Comparison of ENCODE assay signal across 16 cellular contexts in the genomic region with DNA sequence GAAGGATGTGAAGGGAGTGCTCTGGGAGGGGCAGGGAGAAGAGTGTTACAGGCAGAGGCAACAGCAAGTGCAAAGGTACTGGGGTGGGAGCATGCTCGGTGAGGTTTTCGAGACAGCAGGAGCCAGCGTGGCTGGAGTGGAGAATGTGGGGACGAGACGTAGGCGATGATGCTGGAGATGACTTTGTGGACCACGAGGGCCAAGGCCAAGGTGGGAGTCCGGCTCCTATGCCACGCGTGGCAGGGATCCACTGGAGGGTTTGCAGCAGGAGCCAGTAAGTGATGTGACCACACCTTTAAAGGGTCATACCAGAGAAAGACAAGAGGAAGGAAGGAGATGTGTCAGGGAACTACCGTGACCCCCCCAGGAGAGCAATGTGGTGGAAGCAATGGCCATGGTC. TPM values are rescaled to one million over a fixed set of nuclear protein-coding genes. Genes with fewer than 3 reads are reported as not detected.
DNase-seq lines count a peak whose midpoint lies in the region; ATAC-seq, FAIRE-seq and TF ChIP-seq lines count a peak whose summit lies in the region.
"Had no signal": no experiment of that assay in that cellular context is flagged by ENCODE, and none has a peak within 500 bp of the region (broad histone marks: within the 10 kb centered on the region; RNA-seq: fewer than 3 reads in every experiment).

No MANE protein-coding gene starts in this region.

- H3K79me2 ChIP-seq in HepG2 (ENCODE audit: insufficient read depth, low read length) = no peaks in the 10 kb centered on the region

- ATAC-seq in WTC11 (no peak), HepG2 (no peak), HG03520 (IDR thresholded peaks at IDR 0.05; ENCODE audit: unreplicated experiment) (no peak)
- ATAC-seq: left lobe of liver; stimulated activated naive B cell treated with anti-CD40 and anti-IgM and Interleukin-4, amounts not matched to agents 10 μg/mL and 1 μg/mL and 100 μg/mL, for 72 hours had no signal

- H3K9me3 ChIP-seq in HepG2 (ENCODE audit: low read length) (no peaks in the 10 kb centered on the region), suprapubic skin (no peaks in the 10 kb centered on the region)

- peak; percentile 58 for DNase-seq in activated effector memory CD4-positive, alpha-beta T cell treated with anti-CD3 and anti-CD28 coated beads, Interleukin-2, amount 50 U/mL, for 16 hours
- no peak for DNase-seq in activated effector memory CD4-positive, alpha-beta T cell treated with Interleukin-2 at 50 U/mL for 16 hours
- DNase-seq in WTC11 (ENCODE audit: low spot score) (no peak), HepG2 (ENCODE audit: low spot score) (no peak), suprapubic skin (ENCODE audit: low spot score in 2 of 2) (peak; percentile 62 to 67), NCI-H187 (lab: John Stamatoyannopoulos, UW) (no peak)
- no peak for DNase-seq in stimulated activated CD4-positive, alpha-beta T cell treated with anti-CD3 and anti-CD28 coated beads, Interleukin-4, amount 100 ng/mL, for 4 hours
- DNase-seq: activated CD4-positive, CD25-positive, alpha-beta regulatory T cell; NCI-H1436; NCI-H2171 treated with DMSO at 0.1 percent for 48 hours; SIG-M5; stimulated activated naive B cell treated with anti-CD40 and anti-IgM and Interleukin-4, amounts not matched to agents 10 μg/mL and 1 μg/mL and 100 μg/mL, for 72 hours had no signal

- H3K4me2 ChIP-seq in HepG2 (ENCODE audit: low read depth, low read length) = no peak overlapping the region

- FAIRE-seq in HepG2 (lab: Jason Lieb, UNC) = no peak
- FAIRE-seq: A204.1 had no signal

- H3K9ac ChIP-seq in HepG2 (ENCODE audit: insufficient read depth, low read depth, low read length) = no peak overlapping the region

- intact Hi-C loops in HepG2 (cut with micrococcal nuclease; ENCODE audit: unreplicated experiment) = no loop called here

- TF ChIP-seq RAD21 in HepG2 (CRISPR knock-in tag; IDR thresholded peaks at IDR 0.05) = no peak

- H3K4me3 ChIP-seq in HepG2 (replicated peaks in 1 of 3; ENCODE audit: insufficient read depth in 1 of 3, low read depth in 2 of 3, low read length in 3 of 3) (no peak overlapping the region), suprapubic skin (no peak overlapping the region)

- H3K27me3 ChIP-seq in HepG2 (ENCODE audit: control insufficient read depth in 1 of 2, insufficient read depth in 2 of 2, low read length in 2 of 2) (peaks cover 3 to 12% of the 10 kb centered on the region in 2 experiments; a peak in 4 of 5 replicates), suprapubic skin (peaks cover 9% of the 10 kb centered on the region)

- no peaks in the 10 kb centered on the region for H4K20me1 ChIP-seq in HepG2 (ENCODE audit: insufficient read depth, low read length)

- H3K4me1 ChIP-seq in HepG2 (ENCODE audit: insufficient read depth, low read length) (no peaks in the 10 kb centered on the region), suprapubic skin (peaks cover 17% of the 10 kb centered on the region)

- no peak overlapping the region for H3K27ac ChIP-seq in HepG2 (ENCODE audit: extremely low read length, insufficient read depth, low read length)
- no peak overlapping the region for H3K27ac ChIP-seq in suprapubic skin

- in situ Hi-C loops in HepG2 (cut with HindIII; ENCODE audit: extremely low pct_ligation_motif_present, low pct_unique_long_range_greater_than_20kb) = no loop called here

- H3K4me3 Mint-ChIP-seq in WTC11 = no peak overlapping the region
- H3K4me3 Mint-ChIP-seq: activated T-helper 1 cell treated with anti-CD3 and anti-CD28 coated beads, Interleukin-12 subunit alpha, Interleukin-12 subunit beta, Interleukin-2, Interleukin-4 antibody, amounts not matched to agents 30 ng/mL and 10 ng/mL and 1 ng/mL, durations not matched to agents 14 hours and 24 hours and 36 hours; stimulated activated naive B cell treated with anti-CD40 and anti-IgM and Interleukin-4, amounts not matched to agents 10 μg/mL and 1 μg/mL and 100 μg/mL, for 72 hours had no signal

- H3K27ac Mint-ChIP-seq in WTC11 = peak overlapping the region; percentile 57; the same call in 1 of the 2 replicates
- H3K27ac Mint-ChIP-seq: activated T-helper 1 cell treated with anti-CD3 and anti-CD28 coated beads, Interleukin-12 subunit alpha, Interleukin-12 subunit beta, Interleukin-2, Interleukin-4 antibody, amounts not matched to agents 30 ng/mL and 10 ng/mL and 1 ng/mL, durations not matched to agents 14 hours and 24 hours and 36 hours; stimulated activated naive B cell treated with anti-CD40 and anti-IgM and Interleukin-4, amounts not matched to agents 10 μg/mL and 1 μg/mL and 100 μg/mL, for 72 hours had no signal

- H2AFZ ChIP-seq in HepG2 (ENCODE audit: low read length) = no peak overlapping the region

- no peak for TF ChIP-seq POLR2A in HepG2 (IDR thresholded peaks at IDR 0.05; ENCODE audit: insufficient read depth in 1 of 2, low read depth in 2 of 2, low read length in 2 of 2)
- TF ChIP-seq POLR2A in suprapubic skin (IDR thresholded peaks at IDR 0.05) = no peak

- no peak for TF ChIP-seq CTCF in WTC11 (IDR thresholded peaks at IDR 0.05)
- no peak for TF ChIP-seq CTCF in HepG2 (CRISPR knock-in tag; IDR thresholded peaks at IDR 0.05)
- no peak for TF ChIP-seq CTCF in suprapubic skin (IDR thresholded peaks at IDR 0.05)

- BruUV-seq in HepG2 (replicated peaks; lab: Mats Ljungman, UMichigan) = no TSS peak

- H3K27me3 Mint-ChIP-seq in WTC11 (ENCODE audit: low read depth) = no peaks in the 10 kb centered on the region

- H3K36me3 Mint-ChIP-seq in WTC11 = peaks cover 22% of the 10 kb centered on the region
- H3K36me3 Mint-ChIP-seq: stimulated activated naive B cell treated with anti-CD40 and anti-IgM and Interleukin-4, amounts not matched to agents 10 μg/mL and 1 μg/mL and 100 μg/mL, for 72 hours had no signal

- TF ChIP-seq EP300 in HepG2 (IDR thresholded peaks at IDR 0.05; ENCODE audit: low read depth in 2 of 2, low read length in 2 of 2) (no peak), HepG2 (CRISPR knock-in tag; IDR thresholded peaks at IDR 0.05; ENCODE audit: borderline replicate concordance) (no peak), suprapubic skin (IDR thresholded peaks at IDR 0.05) (no peak)

- no peaks in the 10 kb centered on the region for H3K36me3 ChIP-seq in HepG2 (replicated peaks in 1 of 2; ENCODE audit: control insufficient read depth in 1 of 2, insufficient read depth in 2 of 2, low read length in 2 of 2)
- no peaks in the 10 kb centered on the region for H3K36me3 ChIP-seq in suprapubic skin

- WGBS in HepG2 (ENCODE audit: low lambda C conversion rate) = 71% methylated on average over 11 of the region's 11 CpGs
- 82% methylated on average over 11 of the region's 11 CpGs for WGBS in suprapubic skin

- POLR2A ChIA-PET in WTC11 (lab: Charles Lee) (no interaction called here), HepG2 (lab: Yijun Ruan, JAX) (no interaction called here)

- CTCF ChIA-PET in WTC11 (lab: Charles Lee) (interaction anchor here (1.5 to 3.1 kb wide), 2 partner anchors 19 to 48 kb away, joined by 9 to 15 read pairs; no protein-coding TSS in a partner anchor), HepG2 (lab: Yijun Ruan, JAX; ENCODE audit: low intra/inter-chr PET ratio, low total read pairs) (no interaction called here)

- H3K9me3 Mint-ChIP-seq in WTC11 = peaks cover 16% of the 10 kb centered on the region

- peaks cover 23% of the 10 kb centered on the region for H3K4me1 Mint-ChIP-seq in WTC11
- H3K4me1 Mint-ChIP-seq: stimulated activated naive B cell treated with anti-CD40 and anti-IgM and Interleukin-4, amounts not matched to agents 10 μg/mL and 1 μg/mL and 100 μg/mL, for 72 hours had no signal

TF ChIP-seq in WTC11, 78 proteins besides CTCF, POLR2A, EP300 and RAD21:
- no peak for TF ChIP-seq TEAD1 (CRISPR knock-in tag; IDR thresholded peaks at IDR 0.05)
- 0 out of 2 replicates have a peak, but pooled peaks have one; percentile 6 for TF ChIP-seq GTF2I (CRISPR knock-in tag; conservative IDR thresholded peaks at IDR 0.05)

TF ChIP-seq in HepG2, 621 proteins besides CTCF, POLR2A, EP300 and RAD21:
- TF ChIP-seq ZMYM3 (CRISPR knock-in tag; IDR thresholded peaks at IDR 0.05) (peak; percentile 44; the same call in 1 of the 2 replicates), ZNF652 (CRISPR knock-in tag; IDR thresholded peaks at IDR 0.05; ENCODE audit: borderline replicate concordance, low read depth) (no peak), RFX5 (IDR thresholded peaks at IDR 0.05; ENCODE audit: low read depth, low read length) (no peak), NRL (CRISPR knock-in tag; IDR thresholded peaks at IDR 0.05; ENCODE audit: borderline replicate concordance) (0 out of 2 replicates have a peak, but pooled peaks have one; percentile 50)
- TF ChIP-seq, protein P1, sequence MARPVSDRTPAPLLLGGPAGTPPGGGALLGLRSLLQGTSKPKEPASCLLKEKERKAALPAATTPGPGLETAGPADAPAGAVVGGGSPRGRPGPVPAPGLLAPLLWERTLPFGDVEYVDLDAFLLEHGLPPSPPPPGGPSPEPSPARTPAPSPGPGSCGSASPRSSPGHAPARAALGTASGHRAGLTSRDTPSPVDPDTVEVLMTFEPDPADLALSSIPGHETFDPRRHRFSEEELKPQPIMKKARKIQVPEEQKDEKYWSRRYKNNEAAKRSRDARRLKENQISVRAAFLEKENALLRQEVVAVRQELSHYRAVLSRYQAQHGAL (CRISPR knock-in tag; IDR thresholded peaks at IDR 0.05; ENCODE audit: not compliant biosample characterization) = no peak

RNA-seq across cellular contexts. Expression of a gene that starts 7.3 kb away (rescaled TPM):
- total RNA-seq in WTC11 (2021) (24.3 to 37.0 TPM (median 34.4 TPM) in 3 replicates), HepG2 (2016; rRNA removed; fragmentation: Illumina TruSeq; extraction: Trizol) (not detected in 2 replicates), suprapubic skin (10 to 100 TPM in 1 of 4 donors, 1 to 10 TPM in 3; 4.3 to 14.4 (median 7.0) TPM)
- total RNA-seq in HepG2 (2016; cell fraction: cytosol; rRNA removed; fragmentation: Illumina TruSeq; extraction: Trizol; ENCODE audit: low read depth) = not detected in 2 replicates
- total RNA-seq in HepG2 (2016; cell fraction: insoluble cytoplasmic fraction; rRNA removed; fragmentation: Illumina TruSeq; extraction: Trizol) = not detected in 2 replicates
- not detected in 2 replicates for total RNA-seq in HepG2 (2016; cell fraction: membrane; rRNA removed; fragmentation: Illumina TruSeq; extraction: Trizol)
- not detected in 2 replicates for total RNA-seq in HepG2 (2016; cell fraction: nucleus; rRNA removed; fragmentation: Illumina TruSeq; extraction: Trizol)
- polyA plus RNA-seq in HepG2 (2011; rRNA removed) = not detected in 2 replicates
- not detected in 2 replicates for polyA plus RNA-seq in HepG2 (2011; cell fraction: cytosol; rRNA removed)
- polyA plus RNA-seq in HepG2 (2011; cell fraction: nucleus; rRNA removed) = not detected in 2 replicates
- polyA plus RNA-seq in HepG2 (2012) = not detected in 2 replicates
- polyA plus RNA-seq in HepG2 (2016; cell fraction: cytosol; fragmentation: Illumina TruSeq; extraction: Trizol; ENCODE audit: low read depth) = not detected in 2 replicates
- polyA plus RNA-seq in HepG2 (2016; cell fraction: insoluble cytoplasmic fraction; fragmentation: Illumina TruSeq; extraction: Trizol; ENCODE audit: low read depth) = not detected in 2 replicates
- not detected in 2 replicates for polyA plus RNA-seq in HepG2 (2016; cell fraction: membrane; fragmentation: Illumina TruSeq; extraction: Trizol; ENCODE audit: low read depth)
- not detected in 2 replicates for polyA plus RNA-seq in HepG2 (2016; cell fraction: nucleus; fragmentation: Illumina TruSeq; extraction: Trizol; ENCODE audit: insufficient read depth, low read depth)
- polyA minus RNA-seq in HepG2 (2011; rRNA and poly(A)+ RNA removed; ENCODE audit: low replicate concordance) = not detected in 2 replicates
- not detected in 2 replicates for polyA minus RNA-seq in HepG2 (2011; cell fraction: cytosol; rRNA and poly(A)+ RNA removed)
- polyA minus RNA-seq in HepG2 (2011; cell fraction: nucleus; rRNA and poly(A)+ RNA removed) = not detected in 2 replicates

Comparison
In these comparisons a context has a peak if more than half of its experiments do, and no peak if none do; other contexts are left out.
1. DNase-seq: peak in activated effector memory CD4-positive, alpha-beta T cell treated with anti-CD3 and anti-CD28 coated beads, Interleukin-2, amount 50 U/mL, for 16 hours (single experiment) and suprapubic skin (2 of 2); none in activated effector memory CD4-positive, alpha-beta T cell treated with Interleukin-2 at 50 U/mL for 16 hours (single experiment), WTC11 (single experiment), HepG2 (single experiment), NCI-H187 (0 of 2) and stimulated activated CD4-positive, alpha-beta T cell treated with anti-CD3 and anti-CD28 coated beads, Interleukin-4, amount 100 ng/mL, for 4 hours (0 of 2).